Comparison of ENCODE assay signal across 1 cellular context in the genomic region with DNA sequence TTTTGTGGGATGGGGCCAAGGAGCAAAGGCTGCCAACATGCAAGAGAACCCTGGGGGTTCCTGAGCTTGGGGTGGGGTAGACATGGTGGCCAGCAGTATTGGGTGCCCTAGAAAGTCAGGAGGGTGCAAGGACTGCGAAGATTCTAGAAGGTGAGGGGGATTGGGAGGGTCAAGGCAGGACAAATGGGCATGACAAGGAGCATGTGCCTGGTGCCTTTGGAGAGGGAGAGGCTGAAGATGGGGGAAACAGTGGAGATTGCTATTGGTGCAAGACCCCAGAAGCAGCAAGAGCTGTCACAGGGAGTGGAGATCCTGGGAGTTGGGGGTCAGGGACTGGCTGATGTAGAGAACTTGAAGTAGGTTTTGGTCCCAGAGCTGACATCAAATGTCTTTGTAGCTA.
TF ChIP-seq lines count a peak whose summit lies in the region.

No MANE protein-coding gene starts in this region.

TF ChIP-seq in HepG2, 621 proteins besides CTCF, POLR2A, EP300 and RAD21 (continued from another document):
- 0 out of 2 replicates have a peak, but pooled peaks have one; percentile 58 for TF ChIP-seq ZNF207 (IDR thresholded peaks at IDR 0.05; ENCODE audit: borderline replicate concordance)
- TF ChIP-seq, protein P1, sequence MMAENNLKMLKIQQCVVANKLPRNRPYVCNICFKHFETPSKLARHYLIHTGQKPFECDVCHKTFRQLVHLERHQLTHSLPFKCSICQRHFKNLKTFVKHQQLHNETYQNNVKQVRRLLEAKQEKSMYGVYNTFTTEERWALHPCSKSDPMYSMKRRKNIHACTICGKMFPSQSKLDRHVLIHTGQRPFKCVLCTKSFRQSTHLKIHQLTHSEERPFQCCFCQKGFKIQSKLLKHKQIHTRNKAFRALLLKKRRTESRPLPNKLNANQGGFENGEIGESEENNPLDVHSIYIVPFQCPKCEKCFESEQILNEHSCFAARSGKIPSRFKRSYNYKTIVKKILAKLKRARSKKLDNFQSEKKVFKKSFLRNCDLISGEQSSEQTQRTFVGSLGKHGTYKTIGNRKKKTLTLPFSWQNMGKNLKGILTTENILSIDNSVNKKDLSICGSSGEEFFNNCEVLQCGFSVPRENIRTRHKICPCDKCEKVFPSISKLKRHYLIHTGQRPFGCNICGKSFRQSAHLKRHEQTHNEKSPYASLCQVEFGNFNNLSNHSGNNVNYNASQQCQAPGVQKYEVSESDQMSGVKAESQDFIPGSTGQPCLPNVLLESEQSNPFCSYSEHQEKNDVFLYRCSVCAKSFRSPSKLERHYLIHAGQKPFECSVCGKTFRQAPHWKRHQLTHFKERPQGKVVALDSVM (CRISPR knock-in tag; IDR thresholded peaks at IDR 0.05) = no peak
